11 cellular contexts compared by ENCODE assay signal in the genomic region with DNA sequence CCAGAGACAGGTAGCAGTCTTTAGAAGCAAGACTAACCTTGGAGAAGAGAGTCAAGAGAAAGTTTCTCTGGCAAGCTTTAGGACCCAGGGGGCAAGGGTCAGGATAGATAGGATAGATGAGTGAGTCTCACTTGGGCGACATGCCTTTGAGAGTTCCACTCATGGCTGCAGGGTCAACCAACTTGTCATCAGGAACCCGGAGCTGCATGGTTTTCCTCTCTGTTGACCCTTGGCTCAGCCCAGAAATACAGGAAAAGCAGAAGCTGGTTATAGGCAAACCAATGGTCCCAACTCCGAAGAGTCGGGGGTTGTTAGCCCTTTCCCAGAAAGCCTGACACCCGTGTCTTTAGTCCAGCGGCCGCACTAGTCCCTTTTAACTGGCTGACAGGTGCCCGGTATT. TPM values are rescaled to one million over a fixed set of nuclear protein-coding genes. Genes with fewer than 3 reads are reported as not detected.
"Had no signal": no experiment of that assay in that cellular context is flagged by ENCODE, and none has a peak within 500 bp of the region (broad histone marks: within the 10 kb centered on the region; RNA-seq: fewer than 3 reads in every experiment).

No MANE protein-coding gene starts in this region.

RNA-seq across cellular contexts. Expression of gene AKR1C3, which starts 34.9 kb away (rescaled TPM):
- total RNA-seq: activated B cell treated with CpG ODN at 0.5 μM for 24 hours; activated CD4-positive, alpha-beta T cell treated with anti-CD3 and anti-CD28 coated beads, Interleukin-2, amount 10 ng/mL, durations not matched to agents 24 days and 14 days; activated CD8-positive, alpha-beta memory T cell treated with anti-CD3 and anti-CD28 coated beads for 36 hours had no signal

RNA-seq across cellular contexts. Expression of gene AKR1C2, which starts 55.6 kb away (rescaled TPM):
- total RNA-seq: activated B cell treated with CpG ODN at 0.5 μM for 24 hours; activated CD4-positive, alpha-beta memory T cell treated with anti-CD3 and anti-CD28 coated beads, Interleukin-2, amount 10 ng/mL, durations not matched to agents 7 days and 5 days; activated CD4-positive, alpha-beta T cell treated with anti-CD3 and anti-CD28 coated beads for 36 hours; activated CD4-positive, alpha-beta T cell treated with anti-CD3 and anti-CD28 coated beads, Interleukin-2, amount 10 ng/mL, durations not matched to agents 24 days and 14 days; activated CD8-positive, alpha-beta memory T cell treated with anti-CD3 and anti-CD28 coated beads for 36 hours; activated CD8-positive, alpha-beta memory T cell treated with anti-CD3 and anti-CD28 coated beads, Interleukin-2, amount 10 ng/mL, durations not matched to agents 7 days and 5 days; activated CD8-positive, alpha-beta T cell treated with anti-CD3 and anti-CD28 coated beads for 36 hours; activated CD8-positive, alpha-beta T cell treated with anti-CD3 and anti-CD28 coated beads, Interleukin-2, amount 10 ng/mL, durations not matched to agents 7 days and 5 days; T-helper 1 cell treated with Interleukin-12 subunit alpha and Interleukin-12 subunit beta and Interleukin-4 antibody, amounts not matched to agents 30 ng/mL and 1 ng/mL, for 36 hours; T-helper 17 cell; T-helper 2 cell treated with Interferon-gamma antibody and Interleukin-4, amounts not matched to agents 100 ng/mL and 5 ng/mL, for 36 hours had no signal
